In genomic region chr10:12419279-12419847, GRCh38 we compare ENCODE assay signal across 1 cellular context.
TF ChIP-seq lines count a peak whose summit lies in the region.

No MANE protein-coding gene starts in this region.

TF ChIP-seq in SK-N-SH, 30 proteins besides CTCF, POLR2A, EP300 and RAD21 (continued from another document):
- TF ChIP-seq RXRA (IDR thresholded peaks at IDR 0.05; ENCODE audit: borderline replicate concordance, low read depth) (peak; percentile 65; the same call in 1 of the 2 replicates), PBX3 (IDR thresholded peaks at IDR 0.05) (peak; percentile 94), RCOR1 (IDR thresholded peaks at IDR 0.05; ENCODE audit: low read length) (no peak), SIN3A (IDR thresholded peaks at IDR 0.05; ENCODE audit: borderline replicate concordance, low read depth, low read length) (no peak), POLR2AphosphoS5 (IDR thresholded peaks at IDR 0.05; ENCODE audit: low read depth, low read length) (peak; percentile 82; the same call in 1 of the 2 replicates), MXI1 (IDR thresholded peaks at IDR 0.05; ENCODE audit: low read depth, low read length) (no peak), YY1 (IDR thresholded peaks at IDR 0.05; ENCODE audit: low read depth) (no peak), USF2 (IDR thresholded peaks at IDR 0.05; ENCODE audit: borderline replicate concordance, low read depth, low read length) (no peak), CHD2 (IDR thresholded peaks at IDR 0.05; ENCODE audit: low read length, partially characterized antibody) (no peak), TEAD4 (IDR thresholded peaks at IDR 0.05; ENCODE audit: borderline replicate concordance, insufficient read depth) (peak; percentile 87), EZH2phosphoT487 (IDR thresholded peaks at IDR 0.05; ENCODE audit: borderline replicate concordance, low read depth) (no peak), GABPA (IDR thresholded peaks at IDR 0.05; ENCODE audit: low read depth) (peak; percentile 14; the same call in 1 of the 2 replicates), FOXJ3 (CRISPR knock-in tag; IDR thresholded peaks at IDR 0.05) (no peak), NRF1 (IDR thresholded peaks at IDR 0.05; ENCODE audit: low read depth, low read length) (no peak), JUND (IDR thresholded peaks at IDR 0.05) (peak; percentile 97), FOSL2 (IDR thresholded peaks at IDR 0.05; ENCODE audit: borderline replicate concordance, low read depth) (peak; percentile 95), TAF1 (IDR thresholded peaks at IDR 0.05; ENCODE audit: borderline replicate concordance, low read depth, low read length) (no peak; the same call in 1 of the 2 replicates), USF1 (IDR thresholded peaks at IDR 0.05; ENCODE audit: borderline replicate concordance, low read depth) (0 out of 2 replicates have a peak, but pooled peaks have one; percentile 9), MEF2A (IDR thresholded peaks at IDR 0.05; ENCODE audit: borderline replicate concordance, low read depth) (peak; percentile 59; the same call in 1 of the 2 replicates), ELF1 (IDR thresholded peaks at IDR 0.05) (peak; percentile 38; the same call in 1 of the 2 replicates), ZBTB33 (IDR thresholded peaks at IDR 0.05; ENCODE audit: borderline replicate concordance, low read depth) (peak; percentile 78; the same call in 1 of the 2 replicates), SMC3 (IDR thresholded peaks at IDR 0.05; ENCODE audit: low read depth, low read length) (no peak), NFIC (IDR thresholded peaks at IDR 0.05; ENCODE audit: borderline replicate concordance) (peak; percentile 95), REST (IDR thresholded peaks at IDR 0.05; ENCODE audit: low read depth, low read length) (peak; percentile 60; the same call in 1 of the 2 replicates), FOXM1 (IDR thresholded peaks at IDR 0.05; ENCODE audit: low read depth) (peak; percentile 59; the same call in 1 of the 2 replicates), GATA2 (CRISPR knock-in tag; IDR thresholded peaks at IDR 0.05) (no peak), TCF12 (IDR thresholded peaks at IDR 0.05) (peak; percentile 98)
